In the genomic region with DNA sequence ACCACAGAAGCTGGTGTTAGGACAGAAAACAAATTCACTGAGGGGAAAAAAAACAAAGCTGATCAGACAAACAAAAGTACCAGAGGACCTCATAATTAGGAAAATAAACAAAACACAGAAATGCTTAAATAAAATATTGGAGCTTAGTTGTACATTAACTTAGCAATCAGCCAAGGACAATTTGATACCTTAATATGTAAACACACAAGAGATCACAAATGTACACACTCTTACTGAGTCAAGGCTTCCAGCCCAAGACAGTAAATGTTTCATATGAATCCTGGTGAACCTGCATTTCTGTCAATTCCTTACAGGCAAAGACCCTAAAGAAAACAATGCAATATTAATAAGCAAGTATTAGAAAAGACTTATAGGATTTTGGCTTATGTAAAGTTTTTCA, we compare ENCODE assay signal across 32 cellular contexts.
"Had no signal": no experiment of that assay in that cellular context is flagged by ENCODE, and none has a peak within 500 bp of the region (broad histone marks: within the 10 kb centered on the region; RNA-seq: fewer than 3 reads in every experiment).

No MANE protein-coding gene starts in this region.

- H3K4me1 ChIP-seq: adrenal gland, esophagus squamous epithelium, gastroesophageal sphincter had no signal

- H3K27me3 ChIP-seq: adrenal gland, body of pancreas, esophagus squamous epithelium, gastroesophageal sphincter had no signal

- H3K9me3 ChIP-seq: adrenal gland, body of pancreas, esophagus squamous epithelium, gastroesophageal sphincter had no signal

- H3K4me3 ChIP-seq: adrenal gland, body of pancreas, esophagus squamous epithelium, gastroesophageal sphincter had no signal

- H3K36me3 ChIP-seq: adrenal gland, esophagus squamous epithelium, gastroesophageal sphincter had no signal

- ATAC-seq: activated CD4-positive, alpha-beta T cell treated with anti-CD3 and anti-CD28 coated beads for 36 hours; activated CD8-positive, alpha-beta memory T cell treated with anti-CD3 and anti-CD28 coated beads, Interleukin-2, amount 10 ng/mL, durations not matched to agents 7 days and 5 days; activated CD8-positive, alpha-beta T cell treated with anti-CD3 and anti-CD28 coated beads, Interleukin-2, amount 10 ng/mL, durations not matched to agents 7 days and 5 days; activated naive CD8-positive, alpha-beta T cell treated with anti-CD3 and anti-CD28 coated beads, Interleukin-2, amount 50 U/mL, for 24 hours; body of pancreas; gastroesophageal sphincter; T-helper 17 cell had no signal

- FAIRE-seq: colon, endometrium, endothelial cell of umbilical vein had no signal

- DNase-seq: activated CD4-positive, alpha-beta memory T cell treated with anti-CD3 and anti-CD28 coated beads for 36 hours; activated CD4-positive, alpha-beta T cell treated with anti-CD3 and anti-CD28 coated beads for 36 hours; activated CD4-positive, alpha-beta T cell treated with anti-CD3 and anti-CD28 coated beads, Interleukin-2, amount 10 ng/mL, durations not matched to agents 24 days and 14 days; activated CD4-positive, CD25-positive, alpha-beta regulatory T cell; activated CD4-positive, CD25-positive, alpha-beta regulatory T cell treated with anti-CD3 and anti-CD28 coated beads, Interleukin-2, amount 50 U/mL, for 72 hours; activated CD8-positive, alpha-beta memory T cell treated with anti-CD3 and anti-CD28 coated beads, Interleukin-2, amount 10 ng/mL, durations not matched to agents 7 days and 5 days; activated CD8-positive, alpha-beta memory T cell treated with anti-CD3 and anti-CD28 coated beads, Interleukin-2, amount 50 U/mL, for 4 hours; activated CD8-positive, alpha-beta T cell treated with anti-CD3 and anti-CD28 coated beads, Interleukin-2, amount 10 ng/mL, durations not matched to agents 7 days and 5 days; activated effector memory CD4-positive, alpha-beta T cell treated with anti-CD3 and anti-CD28 coated beads, Interleukin-2, amount 50 U/mL, for 16 hours; activated naive CD4-positive, alpha-beta T cell treated with anti-CD3 and anti-CD28 coated beads for 36 hours; activated naive CD8-positive, alpha-beta T cell treated with anti-CD3 and anti-CD28 coated beads for 36 hours; activated naive CD8-positive, alpha-beta T cell treated with anti-CD3 and anti-CD28 coated beads, Interleukin-2, amount 50 U/mL, for 24 hours; activated T-cell treated with anti-CD3 and anti-CD28 coated beads, Interleukin-2, amount 50 U/mL, for 1 hour; activated T-cell treated with anti-CD3 and anti-CD28 coated beads, Interleukin-2, amount 50 U/mL, for 48 hours; adrenal gland; amygdala; aorta; body of pancreas; caudate nucleus; cortex of kidney; dermis blood vessel endothelial cell; effector CD8-positive, alpha-beta T cell; esophagus squamous epithelium; foreskin melanocyte; T-helper 1 cell; T-helper 17 cell; T1000 had no signal

- H3K27ac ChIP-seq: adrenal gland, body of pancreas, epithelial cell of prostate, esophagus squamous epithelium, gastroesophageal sphincter had no signal
